Comparison of ENCODE assay signal across 13 cellular contexts in the genomic region with DNA sequence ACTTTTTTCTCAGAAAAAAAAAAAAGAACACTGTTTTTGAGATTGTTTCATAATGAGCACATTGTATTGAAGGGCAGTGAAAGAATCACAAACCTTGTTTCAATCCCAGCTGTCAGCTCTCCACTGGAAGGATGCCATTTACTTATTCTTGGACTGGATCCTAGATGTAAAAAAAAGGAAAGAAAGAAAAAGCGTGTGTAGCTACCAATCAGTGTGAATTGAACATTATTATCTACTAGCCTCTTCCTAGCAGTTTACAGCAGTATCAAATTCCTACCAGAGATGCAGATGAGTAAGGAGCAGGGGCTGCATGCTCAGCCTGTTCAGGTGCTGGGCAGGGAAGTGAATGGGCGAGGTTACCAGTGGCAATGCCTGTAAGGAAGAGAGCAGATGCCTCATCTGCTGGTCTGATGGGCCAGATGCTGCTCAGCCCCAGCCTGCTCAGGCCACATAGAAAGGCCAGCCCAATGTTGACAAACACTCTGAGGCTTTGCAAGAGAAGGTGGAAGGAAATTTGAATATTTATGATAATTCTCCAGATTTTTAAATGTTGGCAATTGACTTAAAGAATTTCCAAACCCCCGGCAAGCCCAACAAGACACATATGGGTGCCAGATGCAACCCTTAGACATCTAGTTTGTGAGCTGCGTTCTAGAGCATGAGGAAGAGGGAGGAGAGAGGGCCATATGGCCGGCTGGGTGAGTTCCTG.
DNase-seq lines count a peak whose midpoint lies in the region; ATAC-seq and TF ChIP-seq lines count a peak whose summit lies in the region.
"Had no signal": no experiment of that assay in that cellular context is flagged by ENCODE, and none has a peak within 500 bp of the region (broad histone marks: within the 10 kb centered on the region; RNA-seq: fewer than 3 reads in every experiment).

No MANE protein-coding gene starts in this region.

- H3K9me3 Mint-ChIP-seq in chondrocyte (ENCODE audit: low read depth) (no peaks in the 10 kb centered on the region), mesothelial cell of epicardium (peaks cover 12% of the 10 kb centered on the region)
- no peaks in the 10 kb centered on the region for H3K9me3 Mint-ChIP-seq in activated naive CD4-positive, alpha-beta T cell treated with anti-CD3 and anti-CD28 coated beads, Interleukin-2, amount 10 ng/mL, durations not matched to agents 7 days and 5 days
- H3K9me3 Mint-ChIP-seq: activated naive CD8-positive, alpha-beta T cell treated with anti-CD3 and anti-CD28 coated beads, Interleukin-2, amount 50 U/mL, for 24 hours; natural killer cell treated with Interleukin-12 subunit alpha and Interleukin-12 subunit beta and Interleukin-15 and Interleukin-18, amount 100 ng/mL, for 72 hours had no signal

- no peaks in the 10 kb centered on the region for H3K36me3 Mint-ChIP-seq in chondrocyte (ENCODE audit: low read depth)
- H3K36me3 Mint-ChIP-seq in mesothelial cell of epicardium: no peaks in the 10 kb centered on the region
- no peaks in the 10 kb centered on the region for H3K36me3 Mint-ChIP-seq in activated naive CD4-positive, alpha-beta T cell treated with anti-CD3 and anti-CD28 coated beads, Interleukin-2, amount 10 ng/mL, durations not matched to agents 7 days and 5 days
- H3K36me3 Mint-ChIP-seq: natural killer cell treated with Interleukin-12 subunit alpha and Interleukin-12 subunit beta and Interleukin-15 and Interleukin-18, amount 100 ng/mL, for 72 hours had no signal

- TF ChIP-seq CTCF in chondrocyte (IDR thresholded peaks at IDR 0.05) (no peak), mesothelial cell of epicardium (IDR thresholded peaks at IDR 0.05; ENCODE audit: unreplicated experiment) (no peak), GM20000 (IDR thresholded peaks at IDR 0.05; ENCODE audit: extremely low read depth, missing control alignments) (no peak)

- H3K4me1 Mint-ChIP-seq in chondrocyte (ENCODE audit: low read depth) (peaks cover 13% of the 10 kb centered on the region), mesothelial cell of epicardium (peaks cover 16% of the 10 kb centered on the region)
- H3K4me1 Mint-ChIP-seq in activated naive CD4-positive, alpha-beta T cell treated with anti-CD3 and anti-CD28 coated beads, Interleukin-2, amount 10 ng/mL, durations not matched to agents 7 days and 5 days: no peaks in the 10 kb centered on the region
- H3K4me1 Mint-ChIP-seq: activated CD4-positive, alpha-beta T cell treated with anti-CD3 and anti-CD28 coated beads for 36 hours; activated naive CD8-positive, alpha-beta T cell treated with anti-CD3 and anti-CD28 coated beads, Interleukin-2, amount 50 U/mL, for 24 hours had no signal

- H3K4me3 Mint-ChIP-seq in chondrocyte (ENCODE audit: unreplicated experiment) (no peak overlapping the region), mesothelial cell of epicardium (no peak overlapping the region)
- no peak overlapping the region for H3K4me3 Mint-ChIP-seq in activated naive CD4-positive, alpha-beta T cell treated with anti-CD3 and anti-CD28 coated beads, Interleukin-2, amount 10 ng/mL, durations not matched to agents 7 days and 5 days
- H3K4me3 Mint-ChIP-seq: activated CD4-positive, alpha-beta T cell treated with anti-CD3 and anti-CD28 coated beads for 36 hours; activated naive CD8-positive, alpha-beta T cell treated with anti-CD3 and anti-CD28 coated beads, Interleukin-2, amount 50 U/mL, for 24 hours; natural killer cell treated with Interleukin-12 subunit alpha and Interleukin-12 subunit beta and Interleukin-15 and Interleukin-18, amount 100 ng/mL, for 72 hours had no signal

- DNase-seq in EH (ENCODE audit: low read depth): peak; percentile 70
- DNase-seq in NCI-H2196 (lab: John Stamatoyannopoulos, UW; ENCODE audit: unreplicated experiment): peak; percentile 46
- no peak for DNase-seq in chondrocyte (ENCODE audit: low spot score)
- no peak for DNase-seq in mesothelial cell of epicardium (ENCODE audit: low spot score in 2 of 2, unreplicated experiment in 2 of 2)
- DNase-seq in activated CD4-positive, alpha-beta T cell treated with anti-CD3 and anti-CD28 coated beads for 4 hours: no peak
- no peak for DNase-seq in GM20000 (ENCODE audit: low spot score)
- no peak for DNase-seq in activated naive CD4-positive, alpha-beta T cell treated with anti-CD3 and anti-CD28 coated beads, Interleukin-2, amount 10 ng/mL, durations not matched to agents 7 days and 5 days
- DNase-seq: activated CD4-positive, alpha-beta T cell treated with anti-CD3 and anti-CD28 coated beads for 36 hours; activated naive CD8-positive, alpha-beta T cell treated with anti-CD3 and anti-CD28 coated beads, Interleukin-2, amount 50 U/mL, for 24 hours; KBM-7 had no signal

- CTCF ChIA-PET in activated naive CD4-positive, alpha-beta T cell treated with anti-CD3 and anti-CD28 coated beads, Interleukin-2, amount 10 ng/mL, durations not matched to agents 7 days and 5 days (lab: Charles Lee): no interaction called here

- no peak for ATAC-seq in HG03280 (IDR thresholded peaks at IDR 0.05; ENCODE audit: unreplicated experiment)
- ATAC-seq: activated CD4-positive, alpha-beta T cell treated with anti-CD3 and anti-CD28 coated beads for 36 hours; activated naive CD8-positive, alpha-beta T cell treated with anti-CD3 and anti-CD28 coated beads, Interleukin-2, amount 50 U/mL, for 24 hours; gastroesophageal sphincter; natural killer cell treated with Interleukin-12 subunit alpha and Interleukin-12 subunit beta and Interleukin-15 and Interleukin-18, amount 100 ng/mL, for 72 hours had no signal

- H3K27ac Mint-ChIP-seq in chondrocyte (ENCODE audit: unreplicated experiment) (peak overlapping the region; percentile 1), mesothelial cell of epicardium (peak overlapping the region; percentile 9)
- no peak overlapping the region for H3K27ac Mint-ChIP-seq in activated naive CD4-positive, alpha-beta T cell treated with anti-CD3 and anti-CD28 coated beads, Interleukin-2, amount 10 ng/mL, durations not matched to agents 7 days and 5 days
- H3K27ac Mint-ChIP-seq: activated CD4-positive, alpha-beta T cell treated with anti-CD3 and anti-CD28 coated beads for 36 hours; activated naive CD8-positive, alpha-beta T cell treated with anti-CD3 and anti-CD28 coated beads, Interleukin-2, amount 50 U/mL, for 24 hours; natural killer cell treated with Interleukin-12 subunit alpha and Interleukin-12 subunit beta and Interleukin-15 and Interleukin-18, amount 100 ng/mL, for 72 hours had no signal

- H3K27me3 Mint-ChIP-seq in chondrocyte (ENCODE audit: low read depth) (no peaks in the 10 kb centered on the region), mesothelial cell of epicardium (ENCODE audit: low read depth) (no peaks in the 10 kb centered on the region)
- no peaks in the 10 kb centered on the region for H3K27me3 Mint-ChIP-seq in activated naive CD4-positive, alpha-beta T cell treated with anti-CD3 and anti-CD28 coated beads, Interleukin-2, amount 10 ng/mL, durations not matched to agents 7 days and 5 days
- H3K27me3 Mint-ChIP-seq: activated CD4-positive, alpha-beta T cell treated with anti-CD3 and anti-CD28 coated beads for 36 hours; activated naive CD8-positive, alpha-beta T cell treated with anti-CD3 and anti-CD28 coated beads, Interleukin-2, amount 50 U/mL, for 24 hours; natural killer cell treated with Interleukin-12 subunit alpha and Interleukin-12 subunit beta and Interleukin-15 and Interleukin-18, amount 100 ng/mL, for 72 hours had no signal

Comparison
In these comparisons a context has a peak if more than half of its experiments do, and no peak if none do; other contexts are left out.
1. DNase-seq: peak in EH (single experiment) and NCI-H2196 (single experiment); none in chondrocyte (single experiment), mesothelial cell of epicardium (0 of 2), activated CD4-positive, alpha-beta T cell treated with anti-CD3 and anti-CD28 coated beads for 4 hours (0 of 2), GM20000 (single experiment) and activated naive CD4-positive, alpha-beta T cell treated with anti-CD3 and anti-CD28 coated beads, Interleukin-2, amount 10 ng/mL, durations not matched to agents 7 days and 5 days (single experiment).